ENCODE assay signal across 8 cellular contexts in genomic region chr1:10475510-10475909, GRCh38. TPM values are rescaled to one million over a fixed set of nuclear protein-coding genes. Genes with fewer than 3 reads are reported as not detected.
DNase-seq lines count a peak whose midpoint lies in the region; ATAC-seq and TF ChIP-seq lines count a peak whose summit lies in the region.

No MANE protein-coding gene starts in this region.

- H3K4me1 ChIP-seq in colonic mucosa = peaks cover 12% of the 10 kb centered on the region

- H3K9me3 ChIP-seq in KOPT-K1 (ENCODE audit: insufficient read depth, low read length, poor library complexity, severe bottlenecking) (no peaks in the 10 kb centered on the region), colonic mucosa (no peaks in the 10 kb centered on the region)

- TF ChIP-seq POLR2A in GM18505 (IDR thresholded peaks at IDR 0.05; ENCODE audit: borderline replicate concordance, extremely low read depth, insufficient read depth, insufficient read length) = no peak

- DNase-seq in AG10803 (ENCODE audit: low read depth) (no peak), colonic mucosa (peak; percentile 51), naive B cell (no peak), dedifferentiated amniotic fluid mesenchymal stem cell (ENCODE audit: extremely low spot score) (no peak), SKM-1 treated with dmso at 0.1 percent for 144 hours (lab: John Stamatoyannopoulos, UW; ENCODE audit: unreplicated experiment) (no peak), GM19240 (ENCODE audit: insufficient read length, low spot score) (no peak)

- no peaks in the 10 kb centered on the region for H3K36me3 Mint-ChIP-seq in naive B cell

- no peaks in the 10 kb centered on the region for H3K36me3 ChIP-seq in KOPT-K1 (ENCODE audit: insufficient read depth, low read length)
- no peaks in the 10 kb centered on the region for H3K36me3 ChIP-seq in colonic mucosa

- peaks cover 35 to 60% (median 53%) of the 10 kb centered on the region in 3 donors for H3K4me1 Mint-ChIP-seq in naive B cell

- ATAC-seq in naive B cell (ENCODE audit: low read depth in 2 of 2) (no peak), GM18505 (IDR thresholded peaks at IDR 0.05; ENCODE audit: unreplicated experiment) (no peak)

- no peaks in the 10 kb centered on the region for H3K27me3 ChIP-seq in colonic mucosa

- H3K27ac Mint-ChIP-seq in naive B cell = peak overlapping the region in 5 of 6 donors; percentile 84 to 96 (median 90)

- H3K4me3 Mint-ChIP-seq in naive B cell = peak overlapping the region; percentile 86 to 97 (median 94)

- no peaks in the 10 kb centered on the region for H3K27me3 Mint-ChIP-seq in naive B cell

- no peaks in the 10 kb centered on the region for H3K9me3 Mint-ChIP-seq in naive B cell

- peak overlapping the region; percentile 80 to 96 for H3K9ac ChIP-seq in colonic mucosa (ENCODE audit: low read depth in 2 of 2, low read length in 2 of 2)

- TF ChIP-seq CTCF in AG10803 (conservative IDR thresholded peaks at IDR 0.05; ENCODE audit: low read length) (no peak), colonic mucosa (IDR thresholded peaks at IDR 0.05) (no peak)

- H3K4me3 ChIP-seq in AG10803 (ENCODE audit: low read length) (peak overlapping the region; percentile 90), colonic mucosa (peak overlapping the region; percentile 86)

- peak overlapping the region; percentile 70 for H3K27ac ChIP-seq in KOPT-K1 (ENCODE audit: low read depth, low read length, poor library complexity, severe bottlenecking)
- H3K27ac ChIP-seq in colonic mucosa = peak overlapping the region; percentile 73

- intact Hi-C loops in colonic mucosa (cut with DNase I) = loop anchor here (5.0 kb wide), 1 partner anchor 43 kb away; the partner anchor contains the start of gene CENPS

RNA-seq across cellular contexts. Expression of gene PEX14, which starts 0.8 kb away (rescaled TPM):
- 10 to 100 TPM; 19.5 to 29.3 TPM for total RNA-seq in colonic mucosa
- 1 to 10 TPM; 2.6 to 4.2 (median 3.6) TPM for polyA plus RNA-seq in naive B cell (ENCODE audit: low read depth in 6 of 6)

RNA-seq across cellular contexts. Expression of gene DFFA, which starts 3.2 kb away (rescaled TPM):
- total RNA-seq in colonic mucosa = 10 to 100 TPM; 19.2 to 38.0 TPM
- polyA plus RNA-seq in naive B cell (ENCODE audit: low read depth in 6 of 6) = 10 to 100 TPM; 21.1 to 35.6 (median 23.6) TPM

RNA-seq across cellular contexts. Expression of gene CORT, which starts 25.7 kb away (rescaled TPM):
- total RNA-seq in colonic mucosa = under 1 TPM in 1 of 2 donors, not detected in 1; 0.44 TPM
- not detected for polyA plus RNA-seq in naive B cell (ENCODE audit: low read depth in 6 of 6)

RNA-seq across cellular contexts. Expression of gene CENPS, which starts 45.3 kb away (rescaled TPM):
- total RNA-seq in colonic mucosa = 10 to 100 TPM; 13.2 to 26.6 TPM
- 10 to 100 TPM; 10.1 to 21.3 (median 14.2) TPM for polyA plus RNA-seq in naive B cell (ENCODE audit: low read depth in 6 of 6)
